ENCODE assay signal across 19 cellular contexts in genomic region chr22:40364431-40364830, GRCh38.
"Had no signal": no experiment of that assay in that cellular context is flagged by ENCODE, and none has a peak within 500 bp of the region (broad histone marks: within the 10 kb centered on the region; RNA-seq: fewer than 3 reads in every experiment).

No MANE protein-coding gene starts in this region.

- H3K9me3 Mint-ChIP-seq: activated T-cell treated with anti-CD3 and anti-CD28 coated beads, Interleukin-2, amount 50 U/mL, for 4 hours; natural killer cell treated with Interleukin-12 subunit alpha and Interleukin-12 subunit beta and Interleukin-15 and Interleukin-18, amount 100 ng/mL, for 72 hours; type B pancreatic cell had no signal

- DNase-seq: activated CD4-positive, alpha-beta T cell treated with anti-CD3 and anti-CD28 coated beads for 48 hours; activated T-cell treated with anti-CD3 and anti-CD28 coated beads, Interleukin-2, amount 50 U/mL, for 4 hours; anterior cingulate cortex; dorsolateral prefrontal cortex; foreskin fibroblast; left colon; mucosa of descending colon; right lobe of liver; stimulated activated naive CD4-positive, alpha-beta T cell; substantia nigra; SW 1271; T-helper 9 cell had no signal

- H3K27ac ChIP-seq: breast epithelium, esophagus muscularis mucosa, prostate gland, right lobe of liver, SJSA1 had no signal

- H3K27me3 ChIP-seq: breast epithelium, dorsolateral prefrontal cortex, esophagus muscularis mucosa, right lobe of liver, SJSA1 had no signal

- H3K9me3 ChIP-seq: breast epithelium, esophagus muscularis mucosa, mucosa of descending colon, prostate gland, right lobe of liver, SJSA1 had no signal

- H3K4me1 ChIP-seq: breast epithelium, esophagus muscularis mucosa, prostate gland, right lobe of liver, SJSA1 had no signal

- ATAC-seq: activated T-cell treated with anti-CD3 and anti-CD28 coated beads, Interleukin-2, amount 50 U/mL, for 4 hours; left colon; mucosa of descending colon; natural killer cell treated with Interleukin-12 subunit alpha and Interleukin-12 subunit beta and Interleukin-15 and Interleukin-18, amount 100 ng/mL, for 72 hours; right lobe of liver had no signal

- H3K27me3 Mint-ChIP-seq: natural killer cell treated with Interleukin-12 subunit alpha and Interleukin-12 subunit beta and Interleukin-15 and Interleukin-18, amount 100 ng/mL, for 72 hours; type B pancreatic cell had no signal

- H3K27ac Mint-ChIP-seq: natural killer cell treated with Interleukin-12 subunit alpha and Interleukin-12 subunit beta and Interleukin-15 and Interleukin-18, amount 100 ng/mL, for 72 hours; type B pancreatic cell had no signal

- H3K4me3 ChIP-seq: breast epithelium, dorsolateral prefrontal cortex, esophagus muscularis mucosa, lung, mucosa of descending colon, prostate gland, right lobe of liver, SJSA1 had no signal

- H3K4me3 Mint-ChIP-seq: activated T-cell treated with anti-CD3 and anti-CD28 coated beads, Interleukin-2, amount 50 U/mL, for 4 hours; natural killer cell treated with Interleukin-12 subunit alpha and Interleukin-12 subunit beta and Interleukin-15 and Interleukin-18, amount 100 ng/mL, for 72 hours; type B pancreatic cell had no signal
